ENCODE assay signal across 8 cellular contexts in genomic region chr1:100132566-100133477, GRCh38. TPM values are rescaled to one million over a fixed set of nuclear protein-coding genes. Genes with fewer than 3 reads are reported as not detected.
DNase-seq lines count a peak whose midpoint lies in the region; ATAC-seq lines count a peak whose summit lies in the region.

A gene with protein sequence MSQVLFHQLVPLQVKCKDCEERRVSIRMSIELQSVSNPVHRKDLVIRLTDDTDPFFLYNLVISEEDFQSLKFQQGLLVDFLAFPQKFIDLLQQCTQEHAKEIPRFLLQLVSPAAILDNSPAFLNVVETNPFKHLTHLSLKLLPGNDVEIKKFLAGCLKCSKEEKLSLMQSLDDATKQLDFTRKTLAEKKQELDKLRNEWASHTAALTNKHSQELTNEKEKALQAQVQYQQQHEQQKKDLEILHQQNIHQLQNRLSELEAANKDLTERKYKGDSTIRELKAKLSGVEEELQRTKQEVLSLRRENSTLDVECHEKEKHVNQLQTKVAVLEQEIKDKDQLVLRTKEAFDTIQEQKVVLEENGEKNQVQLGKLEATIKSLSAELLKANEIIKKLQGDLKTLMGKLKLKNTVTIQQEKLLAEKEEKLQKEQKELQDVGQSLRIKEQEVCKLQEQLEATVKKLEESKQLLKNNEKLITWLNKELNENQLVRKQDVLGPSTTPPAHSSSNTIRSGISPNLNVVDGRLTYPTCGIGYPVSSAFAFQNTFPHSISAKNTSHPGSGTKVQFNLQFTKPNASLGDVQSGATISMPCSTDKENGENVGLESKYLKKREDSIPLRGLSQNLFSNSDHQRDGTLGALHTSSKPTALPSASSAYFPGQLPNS (minus strand): TSS chr1:100132930. CDS start chr1:100132814, 116 bp downstream.
A gene with protein sequence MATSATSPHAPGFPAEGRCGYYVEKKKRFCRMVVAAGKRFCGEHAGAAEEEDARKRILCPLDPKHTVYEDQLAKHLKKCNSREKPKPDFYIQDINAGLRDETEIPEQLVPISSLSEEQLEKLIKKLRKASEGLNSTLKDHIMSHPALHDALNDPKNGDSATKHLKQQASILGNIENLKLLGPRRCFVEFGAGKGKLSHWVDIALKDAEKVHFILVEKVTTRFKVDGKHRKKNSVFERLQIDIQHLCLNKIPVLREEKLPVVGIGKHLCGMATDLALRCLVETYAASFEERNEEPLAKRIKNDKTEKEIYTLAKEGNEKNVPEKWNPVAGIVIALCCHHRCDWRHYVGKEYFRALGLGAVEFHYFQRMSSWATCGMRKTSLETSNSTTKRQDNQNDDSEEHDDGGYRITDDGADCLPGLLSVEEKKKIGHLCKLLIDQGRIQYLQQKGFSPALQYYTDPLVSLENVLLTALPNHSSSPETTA (plus strand): TSS chr1:100133163. CDS start chr1:100133169, 6 bp downstream.

- peak within 1 kb of the TSS; percentile 92 to 97 for H3K4me3 Mint-ChIP-seq in effector memory CD8-positive, alpha-beta T cell
- H3K4me3 Mint-ChIP-seq in memory B cell, result peak within 1 kb of the TSS; percentile 98

- H3K4me1 Mint-ChIP-seq in effector memory CD8-positive, alpha-beta T cell (ENCODE audit: low read depth in 2 of 2), result peaks cover 14 to 28% of the 10 kb centered on the region in 2 donors
- peaks cover 21% of the 10 kb centered on the region for H3K4me1 Mint-ChIP-seq in memory B cell

- H3K9me3 Mint-ChIP-seq in effector memory CD8-positive, alpha-beta T cell, result no peaks in the 10 kb centered on the region
- H3K9me3 Mint-ChIP-seq in memory B cell, result no peaks in the 10 kb centered on the region

- DNase-seq in COLO668 (lab: John Stamatoyannopoulos, UW; ENCODE audit: unreplicated experiment), result peak; percentile 97
- peak; percentile 98 for DNase-seq in HT1080 (ENCODE audit: low read depth)
- DNase-seq in NOMO-1 treated with DMSO at 0.1 percent for 48 hours (lab: John Stamatoyannopoulos, UW; ENCODE audit: unreplicated experiment), result peak; percentile 98
- DNase-seq in activated CD8-positive, alpha-beta memory T cell treated with anti-CD3 and anti-CD28 coated beads for 4 hours (ENCODE audit: low read depth in 2 of 2), result peak; percentile 87 to 94
- peak; percentile 88 to 91 (median 90) for DNase-seq in effector memory CD8-positive, alpha-beta T cell
- DNase-seq in memory B cell (ENCODE audit: low spot score in 2 of 2), result peak; percentile 74 to 89
- peak; percentile 87 for DNase-seq in stimulated activated CD8-positive, alpha-beta memory T cell treated with anti-CD3 and anti-CD28 coated beads, Interleukin-12 subunit alpha, Interleukin-12 subunit beta, amount 100 ng/mL, for 24 hours (ENCODE audit: extremely low read depth)

- peak within 1 kb of the TSS; percentile 93 to 97 for H3K27ac Mint-ChIP-seq in effector memory CD8-positive, alpha-beta T cell
- H3K27ac Mint-ChIP-seq in memory B cell, result peak within 1 kb of the TSS; percentile 92

- no peaks in the 10 kb centered on the region for H3K27me3 Mint-ChIP-seq in effector memory CD8-positive, alpha-beta T cell
- H3K27me3 Mint-ChIP-seq in memory B cell, result no peaks in the 10 kb centered on the region

- H3K36me3 Mint-ChIP-seq in effector memory CD8-positive, alpha-beta T cell (ENCODE audit: insufficient read depth), result peaks cover 20% of the 10 kb centered on the region
- H3K36me3 Mint-ChIP-seq in memory B cell, result peaks cover 3% of the 10 kb centered on the region

- ATAC-seq in GM21360 (IDR thresholded peaks at IDR 0.05; ENCODE audit: unreplicated experiment) (peak; percentile 81), memory B cell (ENCODE audit: low read depth) (peak; percentile 96)
- peak; percentile 97 for ATAC-seq in effector memory CD8-positive, alpha-beta T cell (replicated peaks)

RNA-seq across cellular contexts. Expression of the first gene that starts in this region (rescaled TPM):
- total RNA-seq in HT1080 (2014; rRNA removed; shearing (Covaris generic)), result 11.1 and 12.1 TPM in 2 replicates
- polyA plus RNA-seq in HT1080 (2015; cell fraction: cytosol; rRNA removed), result 8.7 and 12.1 TPM in 2 replicates
- polyA plus RNA-seq in HT1080 (2015; cell fraction: nucleus; rRNA removed), result 25.2 and 29.7 TPM in 2 replicates

RNA-seq across cellular contexts. Expression of the second gene that starts in this region (rescaled TPM):
- 13.2 and 23.2 TPM in 2 replicates for total RNA-seq in HT1080 (2014; rRNA removed; shearing (Covaris generic))
- 20.0 and 26.7 TPM in 2 replicates for polyA plus RNA-seq in HT1080 (2015; cell fraction: cytosol; rRNA removed)
- polyA plus RNA-seq in HT1080 (2015; cell fraction: nucleus; rRNA removed), result 95.4 and 111 TPM in 2 replicates

Comparison
In these comparisons a context has a peak if more than half of its experiments do, and no peak if none do; other contexts are left out.
1. Peak in every context shown above with its lines: DNase-seq and ATAC-seq.